Comparison of ENCODE assay signal across 10 cellular contexts in the genomic region with DNA sequence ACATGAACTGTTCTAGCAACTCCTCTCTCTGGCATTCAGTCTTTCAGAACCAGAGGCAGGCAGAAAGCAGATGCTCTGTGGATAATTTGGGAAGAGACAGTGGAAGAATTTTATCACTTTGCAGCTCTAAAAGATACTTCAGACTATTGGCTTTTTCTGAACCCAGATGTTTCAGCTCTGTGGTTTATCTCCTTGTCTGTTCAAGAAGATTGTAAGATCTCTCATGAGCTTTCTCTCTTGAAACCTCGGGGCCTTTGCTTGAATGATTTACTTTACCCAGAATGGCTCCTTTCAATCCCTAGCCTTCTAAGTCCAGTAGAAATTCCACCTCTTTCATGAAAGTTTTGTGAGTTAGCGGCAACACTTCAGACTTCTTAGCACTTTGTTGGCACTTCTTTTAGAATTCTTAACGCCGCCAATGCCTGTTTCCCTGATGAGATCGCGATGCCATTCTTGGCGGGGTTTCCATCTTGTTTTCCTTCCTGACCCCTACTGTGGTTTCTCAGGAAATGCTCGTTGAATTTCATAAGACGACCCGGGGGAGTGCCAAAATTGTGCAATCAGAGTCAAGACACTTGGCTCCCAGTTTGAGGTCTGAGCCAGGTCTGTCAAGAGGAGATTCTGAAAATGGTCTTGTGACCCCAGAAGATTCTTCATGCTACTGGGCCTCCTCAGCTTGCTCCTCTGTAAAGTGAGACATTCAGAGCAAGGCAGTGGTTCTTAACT.
A peak's percentile ranks its signal among the peaks of the same experiment; 100 is the strongest.
DNase-seq lines count a peak whose midpoint lies in the region; ATAC-seq, FAIRE-seq and TF ChIP-seq lines count a peak whose summit lies in the region.
"Had no signal": no experiment of that assay in that cellular context is flagged by ENCODE, and none has a peak within 500 bp of the region (broad histone marks: within the 10 kb centered on the region; RNA-seq: fewer than 3 reads in every experiment).

No MANE protein-coding gene starts in this region.

- H4K20me1 ChIP-seq in IMR-90 (ENCODE audit: insufficient read depth, low read length): no peaks in the 10 kb centered on the region

- no peak overlapping the region for H3K4ac ChIP-seq in IMR-90 (ENCODE audit: low read depth, low read length)

- no peak for TF ChIP-seq RAD21 in IMR-90 (IDR thresholded peaks at IDR 0.05; ENCODE audit: low read length)

- TF ChIP-seq EP300 in suprapubic skin (IDR thresholded peaks at IDR 0.05): no peak

- in situ Hi-C loops in IMR-90 (cut with MboI; ENCODE audit: low sequenced_read_pairs): no loop called here

- H3K9me3 ChIP-seq in IMR-90 (ENCODE audit: control insufficient read depth, insufficient read depth, low read length) (no peaks in the 10 kb centered on the region; the same call in 1 of the 2 replicates), kidney (ENCODE audit: control insufficient read depth in 1 of 2, low read length in 2 of 2) (no peaks in the 10 kb centered on the region), suprapubic skin (no peaks in the 10 kb centered on the region)

- H2AFZ ChIP-seq in IMR-90 (replicated peaks; ENCODE audit: low read length, poor library complexity): peak overlapping the region; percentile 70

- H3K56ac ChIP-seq in IMR-90 (ENCODE audit: extremely low read depth, insufficient read depth, low read length): no peak overlapping the region

- no peaks in the 10 kb centered on the region for H3K9me1 ChIP-seq in IMR-90 (ENCODE audit: insufficient read depth, low read length)

- no peak for FAIRE-seq in kidney (lab: Jason Lieb, UNC)

- ATAC-seq in IMR-90 (ENCODE audit: low read depth): 0 out of 2 replicates have a peak, but pooled peaks have one; percentile 21
- ATAC-seq in HG03097 (IDR thresholded peaks at IDR 0.05; ENCODE audit: low FRiP score, unreplicated experiment): no peak

- no peak overlapping the region for H3K4me3 ChIP-seq in IMR-90 (ENCODE audit: insufficient read depth, low read depth, low read length)
- no peak overlapping the region for H3K4me3 ChIP-seq in kidney (ENCODE audit: low read length in 2 of 2)
- H3K4me3 ChIP-seq in suprapubic skin: no peak overlapping the region

- peak overlapping the region; percentile 78 for H3K14ac ChIP-seq in IMR-90 (replicated peaks; ENCODE audit: low read depth, low read length)

- POLR2A ChIA-PET in IMR-90 (lab: Charles Lee; ENCODE audit: unreplicated experiment): no interaction called here

- peak; percentile 64 for DNase-seq in IMR-90
- peak; percentile 79 for DNase-seq in astrocyte of the hippocampus (ENCODE audit: low read depth, low spot score)
- DNase-seq in kidney: peak; percentile 84
- DNase-seq in suprapubic skin (ENCODE audit: low spot score in 2 of 2): peak; percentile 91 to 92
- no peak for DNase-seq in activated CD4-positive, alpha-beta T cell treated with anti-CD3 and anti-CD28 coated beads, Interleukin-2, amount 10 ng/mL, durations not matched to agents 24 days and 14 days
- no peak for DNase-seq in A172 (ENCODE audit: low spot score)
- DNase-seq in NCI-H1105 (lab: John Stamatoyannopoulos, UW): no peak
- DNase-seq: NCI-H1092 treated with DMSO at 0.1 percent for 48 hours, WERI-Rb-1 had no signal

- H3K4me1 ChIP-seq in IMR-90 (ENCODE audit: control insufficient read depth, insufficient read depth, low read length): no peaks in the 10 kb centered on the region
- H3K4me1 ChIP-seq in kidney (ENCODE audit: control insufficient read depth in 1 of 2, insufficient read depth in 1 of 2, low read depth in 1 of 2, low read length in 2 of 2): no peaks in the 10 kb centered on the region
- peaks cover 3% of the 10 kb centered on the region for H3K4me1 ChIP-seq in suprapubic skin

- H3K4me1 Mint-ChIP-seq in activated CD4-positive, alpha-beta T cell treated with anti-CD3 and anti-CD28 coated beads, Interleukin-2, amount 10 ng/mL, durations not matched to agents 24 days and 14 days: no peaks in the 10 kb centered on the region

- no peak overlapping the region for H4K91ac ChIP-seq in IMR-90 (ENCODE audit: insufficient read depth, low read depth, low read length)

- H3K9me3 Mint-ChIP-seq in activated CD4-positive, alpha-beta T cell treated with anti-CD3 and anti-CD28 coated beads, Interleukin-2, amount 10 ng/mL, durations not matched to agents 24 days and 14 days: no peaks in the 10 kb centered on the region

- peak overlapping the region; percentile 26; the same call in 1 of the 2 replicates for H3K18ac ChIP-seq in IMR-90 (ENCODE audit: low read depth, low read length)

- H3K23ac ChIP-seq in IMR-90 (ENCODE audit: low read depth, low read length): no peak overlapping the region

- no peak overlapping the region; a peak in 1 of 4 replicates for H4K8ac ChIP-seq in IMR-90 (ENCODE audit: low read depth in 2 of 2, low read length in 2 of 2)

- H3K4me2 ChIP-seq in IMR-90 (ENCODE audit: low read depth, low read length): peak overlapping the region; percentile 12; the same call in 1 of the 2 replicates

- H3K36me3 Mint-ChIP-seq in activated CD4-positive, alpha-beta T cell treated with anti-CD3 and anti-CD28 coated beads, Interleukin-2, amount 10 ng/mL, durations not matched to agents 24 days and 14 days (ENCODE audit: low read depth): no peaks in the 10 kb centered on the region

- dilution Hi-C loops in IMR-90 (cut with HindIII; ENCODE audit: low sequenced_read_pairs, unreplicated experiment): no loop called here

- H3K79me1 ChIP-seq in IMR-90 (ENCODE audit: low read depth in 1 of 2, low read length in 2 of 2): no peaks in the 10 kb centered on the region

- H3K27me3 ChIP-seq in IMR-90 (ENCODE audit: control insufficient read depth, insufficient read depth, low read length) (no peaks in the 10 kb centered on the region; the same call in 1 of the 2 replicates), suprapubic skin (no peaks in the 10 kb centered on the region)

- H3K27ac ChIP-seq in IMR-90 (ENCODE audit: insufficient read depth, low read length): no peak overlapping the region
- H3K27ac ChIP-seq in kidney (ENCODE audit: low read depth in 2 of 2, low read length in 2 of 2): no peak overlapping the region
- peak overlapping the region; percentile 61 for H3K27ac ChIP-seq in suprapubic skin
- H3K27ac ChIP-seq: WERI-Rb-1 had no signal

- no peak overlapping the region; the same call in 2 of the 3 replicates for H2BK15ac ChIP-seq in IMR-90 (ENCODE audit: low read depth, low read length)

- intact Hi-C loops in IMR-90 (cut with micrococcal nuclease) (no loop called here), kidney (cut with DNase I) (no loop called here)
- intact Hi-C loops in activated CD4-positive, alpha-beta T cell treated with anti-CD3 and anti-CD28 coated beads, Interleukin-2, amount 10 ng/mL, durations not matched to agents 24 days and 14 days (cut with micrococcal nuclease): no loop called here

- peak overlapping the region; percentile 33 for H2AK9ac ChIP-seq in IMR-90 (replicated peaks; ENCODE audit: low read depth, low read length, poor library complexity)

- TF ChIP-seq CTCF in IMR-90 (conservative IDR thresholded peaks at IDR 0.05; ENCODE audit: low read depth, low read length) (no peak), kidney (IDR thresholded peaks at IDR 0.05; ENCODE audit: borderline replicate concordance, extremely low read depth, insufficient read depth) (no peak), suprapubic skin (IDR thresholded peaks at IDR 0.05) (no peak)

- H2AK5ac ChIP-seq in IMR-90 (ENCODE audit: low read depth, low read length): no peak overlapping the region

- 21% methylated on average over 6 of the region's 10 CpGs; no CpG with 5 or more reads in 1 of the 2 experiments for WGBS in IMR-90 (ENCODE audit: extremely low coverage in 2 of 2, insufficient read length in 1 of 2), 2 experiments
- 63% methylated on average over 10 of the region's 10 CpGs for WGBS in suprapubic skin

- no peak for TF ChIP-seq POLR2A in IMR-90 (IDR thresholded peaks at IDR 0.05; ENCODE audit: low read depth, low read length)
- TF ChIP-seq POLR2A in suprapubic skin (IDR thresholded peaks at IDR 0.05): no peak

- no peak overlapping the region for H2BK5ac ChIP-seq in IMR-90 (ENCODE audit: low read depth, low read length, poor library complexity, severe bottlenecking)

- H3K36me3 ChIP-seq in IMR-90 (ENCODE audit: control insufficient read depth, insufficient read depth, low read length) (no peaks in the 10 kb centered on the region), kidney (ENCODE audit: control insufficient read depth in 1 of 2, insufficient read depth in 2 of 2, low read length in 2 of 2) (no peaks in the 10 kb centered on the region), suprapubic skin (no peaks in the 10 kb centered on the region)
- H3K36me3 ChIP-seq: WERI-Rb-1 had no signal

- no peak overlapping the region for H2BK120ac ChIP-seq in IMR-90 (ENCODE audit: low read depth, low read length)

- no peak overlapping the region for H3K4me3 Mint-ChIP-seq in activated CD4-positive, alpha-beta T cell treated with anti-CD3 and anti-CD28 coated beads, Interleukin-2, amount 10 ng/mL, durations not matched to agents 24 days and 14 days

- no peaks in the 10 kb centered on the region for H3K27me3 Mint-ChIP-seq in activated CD4-positive, alpha-beta T cell treated with anti-CD3 and anti-CD28 coated beads, Interleukin-2, amount 10 ng/mL, durations not matched to agents 24 days and 14 days

- BruUV-seq in IMR-90 (replicated peaks; lab: Mats Ljungman, UMichigan): no TSS peak

- peak overlapping the region; percentile 3; the same call in 1 of the 2 replicates for H2BK20ac ChIP-seq in IMR-90 (ENCODE audit: low read depth, low read length)

- CTCF ChIA-PET in IMR-90 (lab: Yijun Ruan, JAX): no interaction called here

- no peak overlapping the region for H3K27ac Mint-ChIP-seq in activated CD4-positive, alpha-beta T cell treated with anti-CD3 and anti-CD28 coated beads, Interleukin-2, amount 10 ng/mL, durations not matched to agents 24 days and 14 days

- H3K9ac ChIP-seq in IMR-90 (ENCODE audit: low read depth, low read length): no peak overlapping the region
- no peak overlapping the region for H3K9ac ChIP-seq in kidney (ENCODE audit: low read length in 2 of 2)

- H4K5ac ChIP-seq in IMR-90 (ENCODE audit: low read depth, low read length): peak overlapping the region; percentile 34; the same call in 1 of the 2 replicates

TF ChIP-seq in IMR-90, 13 proteins besides CTCF, POLR2A, EP300 and RAD21:
- TF ChIP-seq CEBPB (IDR thresholded peaks at IDR 0.05; ENCODE audit: low read depth, low read length) (peak; percentile 86), NFE2L2 (IDR thresholded peaks at IDR 0.05; ENCODE audit: low read depth, low read length) (no peak)

Comparison
In these comparisons a context has a peak if more than half of its experiments do, and no peak if none do; other contexts are left out.
1. DNase-seq: peak in IMR-90 (single experiment), astrocyte of the hippocampus (single experiment), kidney (single experiment) and suprapubic skin (2 of 2); none in activated CD4-positive, alpha-beta T cell treated with anti-CD3 and anti-CD28 coated beads, Interleukin-2, amount 10 ng/mL, durations not matched to agents 24 days and 14 days (single experiment), A172 (single experiment) and NCI-H1105 (single experiment).